In genomic region chr3:38459499-38460048, GRCh38 we compare ENCODE assay signal across 12 cellular contexts. TPM values are rescaled to one million over a fixed set of nuclear protein-coding genes. Genes with fewer than 3 reads are reported as not detected.
DNase-seq lines count a peak whose midpoint lies in the region; ATAC-seq and TF ChIP-seq lines count a peak whose summit lies in the region.
"Had no signal": no experiment of that assay in that cellular context is flagged by ENCODE, and none has a peak within 500 bp of the region (broad histone marks: within the 10 kb centered on the region; RNA-seq: fewer than 3 reads in every experiment).

No MANE protein-coding gene starts in this region.

- no peaks in the 10 kb centered on the region for H4K20me1 ChIP-seq in PC-3 (ENCODE audit: low read length)

- no TSS peak for BruUV-seq in PC-3 (replicated peaks; lab: Mats Ljungman, UMichigan)

- H3K27me3 ChIP-seq in PC-3 (ENCODE audit: low read length) (no peaks in the 10 kb centered on the region), psoas muscle (ENCODE audit: insufficient read depth in 3 of 3, low read length in 2 of 3) (no peaks in the 10 kb centered on the region)

- peak overlapping the region; percentile 30; the same call in 1 of the 2 replicates for H3K4me3 ChIP-seq in PC-3 (ENCODE audit: low read length)
- H3K4me3 ChIP-seq in psoas muscle, result peak overlapping the region; percentile 72

- WGBS in psoas muscle, 3 donors, result 30 to 51% (median 31%) methylated on average over 10 of the region's 10 CpGs

- CTCF ChIA-PET in PC-3 (lab: Charles Lee), result no interaction called here

- H3K9ac ChIP-seq in PC-3 (ENCODE audit: low read length), result no peak overlapping the region

- H3K27ac ChIP-seq in 22Rv1 (peak overlapping the region; percentile 31; the same call in 1 of the 2 replicates), PC-3 (ENCODE audit: low read length) (no peak overlapping the region), psoas muscle (peak overlapping the region; percentile 96)

- H3K9me3 ChIP-seq in PC-3 (ENCODE audit: low read length) (no peaks in the 10 kb centered on the region), psoas muscle (no peaks in the 10 kb centered on the region)

- peaks cover 30% of the 10 kb centered on the region for H3K79me2 ChIP-seq in PC-3 (ENCODE audit: low read length)

- H2AFZ ChIP-seq in PC-3 (ENCODE audit: low read length), result 0 out of 2 replicates have a peak overlapping the region, but pooled peaks have one; percentile 27

- no peaks in the 10 kb centered on the region for H3F3A ChIP-seq in PC-3 (ENCODE audit: low read length, unreplicated experiment)

- peak overlapping the region; percentile 56 for H3K4me2 ChIP-seq in PC-3 (ENCODE audit: low read length)

- TF ChIP-seq CTCF in 22Rv1 (IDR thresholded peaks at IDR 0.05), result no peak
- no peak for TF ChIP-seq CTCF in PC-3 (conservative IDR thresholded peaks at IDR 0.05; ENCODE audit: low read depth, low read length)
- TF ChIP-seq CTCF in psoas muscle (IDR thresholded peaks at IDR 0.05), result no peak

- POLR2A ChIA-PET in PC-3 (lab: Charles Lee; ENCODE audit: unreplicated experiment), result no interaction called here

- no peaks in the 10 kb centered on the region for H3K9me2 ChIP-seq in PC-3 (replicated peaks; ENCODE audit: low read length)

- intact Hi-C loops in PC-3 (cut with micrococcal nuclease) (loop anchor here (2.0 to 10.0 kb wide), 3 partner anchors 77 to 455 kb away; partner anchors contain the start of genes ACAA1 and MYD88), psoas muscle (cut with DNase I) (loop anchor here (5.0 to 10.0 kb wide), 2 partner anchors 112 to 325 kb away; partner anchors contain the start of genes ACAA1 (in 1 of the 2), MYD88 (in 1 of the 2) and XYLB (in 1 of the 2))

- DNase-seq in PC-3 (no peak), fibroblast of peridontal ligament (ENCODE audit: extremely low read depth) (peak; percentile 8), psoas muscle (no peak), NCI-H1092 treated with DMSO at 0.1 percent for 48 hours (lab: John Stamatoyannopoulos, UW) (no peak), COLO829 (ENCODE audit: low spot score) (no peak), NCI-H345 (lab: John Stamatoyannopoulos, UW) (no peak)
- no peak for DNase-seq in stimulated activated CD4-positive, alpha-beta T cell treated with anti-CD3 and anti-CD28 coated beads, Interleukin-4, amount 100 ng/mL, for 24 hours
- DNase-seq: activated naive CD8-positive, alpha-beta T cell treated with anti-CD3 and anti-CD28 coated beads, Interleukin-2, amount 50 U/mL, for 24 hours; DND-41; NCI-H446 treated with DMSO at 0.1 percent for 48 hours; trophoblast cell had no signal

- H3K36me3 ChIP-seq in PC-3 (ENCODE audit: low read depth, low read length), result no peaks in the 10 kb centered on the region
- no peaks in the 10 kb centered on the region for H3K36me3 ChIP-seq in psoas muscle (ENCODE audit: insufficient read depth in 1 of 2, low read depth in 1 of 2)

- ATAC-seq in PC-3, result no peak
- peak in 2 of 4 donors; percentile 11 to 15 for ATAC-seq in psoas muscle
- ATAC-seq: activated naive CD8-positive, alpha-beta T cell treated with anti-CD3 and anti-CD28 coated beads, Interleukin-2, amount 50 U/mL, for 24 hours had no signal

- H3K4me1 ChIP-seq in PC-3 (ENCODE audit: insufficient read depth, low read length) (peaks cover 23% of the 10 kb centered on the region; the same call in 1 of the 2 replicates), psoas muscle (peaks cover 73% of the 10 kb centered on the region)

RNA-seq across cellular contexts. Expression of gene ACVR2B, which starts 5.9 kb away (rescaled TPM):
- total RNA-seq in PC-3 (2014; rRNA removed) (1.5 and 1.8 TPM in 2 replicates), psoas muscle (10 to 100 TPM in 1 of 4 donors, 1 to 10 TPM in 3; 3.4 to 11.9 (median 6.9) TPM)
- polyA plus RNA-seq in psoas muscle, result 1 to 10 TPM in 1 of 3 donors, under 1 TPM in 2; 0.59 to 1.6 (median 0.94) TPM

RNA-seq across cellular contexts. Expression of gene EXOG, which starts 36.6 kb away (rescaled TPM):
- total RNA-seq in PC-3 (2014; rRNA removed) (10.0 and 11.3 TPM in 2 replicates), psoas muscle (10 to 100 TPM in 1 of 4 donors, 1 to 10 TPM in 3; 2.9 to 14.5 (median 6.1) TPM)
- polyA plus RNA-seq in psoas muscle, result 1 to 10 TPM; 3.2 to 5.4 (median 3.3) TPM
